In the genomic region with DNA sequence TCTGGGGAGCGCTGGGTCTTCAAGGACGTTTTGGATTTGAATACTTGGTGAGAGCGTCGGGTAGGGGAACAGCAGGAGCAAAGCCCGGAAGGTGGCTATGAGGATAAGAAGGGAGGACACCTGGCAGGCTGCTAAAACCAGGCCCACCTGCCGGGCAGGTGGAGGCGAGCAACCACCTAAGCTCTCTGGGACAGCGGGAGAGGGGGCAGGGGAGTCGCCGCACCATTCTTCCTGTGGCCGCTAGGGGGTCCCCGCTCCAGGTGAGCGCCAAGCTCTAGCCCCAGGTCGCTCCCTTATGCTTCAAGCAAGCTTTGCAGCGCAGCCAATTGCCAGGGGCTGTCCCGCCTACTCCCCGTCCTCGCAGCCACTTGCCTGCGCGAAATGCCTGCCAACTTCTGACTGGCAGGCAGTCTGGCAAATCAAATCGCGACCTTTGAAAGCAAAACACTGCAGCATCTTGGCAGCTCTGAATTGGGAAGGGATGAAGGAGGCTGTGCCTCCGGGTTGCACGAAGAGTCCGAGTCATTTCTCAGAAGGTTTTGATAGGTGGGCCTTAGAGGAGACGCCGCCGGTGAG, we compare ENCODE assay signal across 8 cellular contexts. TPM values are rescaled to one million over a fixed set of nuclear protein-coding genes. Genes with fewer than 3 reads are reported as not detected.
DNase-seq lines count a peak whose midpoint lies in the region; ATAC-seq, FAIRE-seq and TF ChIP-seq lines count a peak whose summit lies in the region.

Gene NIPAL3, plus strand, starts transcription at position 469 of the 576 bp plus-strand sequence. CDS start 3,746 bp downstream, outside the sequence.

- TF ChIP-seq CTCF in progenitor cell of endocrine pancreas (IDR thresholded peaks at IDR 0.05; ENCODE audit: unreplicated experiment): peak; percentile 88

- H3K4me1 Mint-ChIP-seq in progenitor cell of endocrine pancreas (ENCODE audit: low read depth): peaks cover 25% of the 10 kb centered on the region

- no peaks in the 10 kb centered on the region for H3K27me3 Mint-ChIP-seq in progenitor cell of endocrine pancreas

- H3K27ac Mint-ChIP-seq in progenitor cell of endocrine pancreas: peak within 1 kb of the TSS; percentile 92

- FAIRE-seq in GM12892 (lab: Jason Lieb, UNC): peak; percentile 96

- ATAC-seq in HG02870 (IDR thresholded peaks at IDR 0.05; ENCODE audit: unreplicated experiment): peak; percentile 96
- ATAC-seq in left cardiac atrium: peak; percentile 95

- H3K4me3 Mint-ChIP-seq in progenitor cell of endocrine pancreas (ENCODE audit: low read depth): peak within 1 kb of the TSS; percentile 97

- peaks cover 2% of the 10 kb centered on the region for H3K9me3 Mint-ChIP-seq in progenitor cell of endocrine pancreas (ENCODE audit: low read depth)

- peaks cover 5% of the 10 kb centered on the region for H3K36me3 Mint-ChIP-seq in progenitor cell of endocrine pancreas (ENCODE audit: insufficient read depth)

- TF ChIP-seq POLR2A in GM12892 (IDR thresholded peaks at IDR 0.05; ENCODE audit: low read depth, low read length): no peak

- intact Hi-C loops in T-helper 1 cell treated with Interleukin-12 subunit alpha and Interleukin-12 subunit beta and Interleukin-4 antibody, amounts not matched to agents 30 ng/mL and 1 ng/mL, for 36 hours (cut with micrococcal nuclease): loop anchor here (1.0 to 10.0 kb wide), 14 partner anchors 23 to 611 kb away; partner anchors contain the start of genes CLIC4, GALE, PNRC2 and RCAN3
- intact Hi-C loops in left cardiac atrium (cut with DNase I): loop anchor here in 1 of 2 donors (5.0 to 10.0 kb wide), 2 partner anchors 87 to 219 kb away; partner anchors contain the start of gene RCAN3

- DNase-seq in GM12892 (ENCODE audit: insufficient read length) (peak; percentile 88), NCI-H146 (lab: John Stamatoyannopoulos, UW) (peak; percentile 97), amniotic stem cell (lab: John Stamatoyannopoulos, UW) (peak; percentile 94), left cardiac atrium (peak; percentile 98), progenitor cell of endocrine pancreas (ENCODE audit: low spot score, unreplicated experiment) (peak; percentile 96), ureter (ENCODE audit: low spot score) (peak; percentile 98)

RNA-seq across cellular contexts. Expression of gene NIPAL3, which starts in this region (rescaled TPM):
- 8.4 TPM for polyA plus RNA-seq in GM12892 (2012; ENCODE audit: missing spikeins)
- 39.4 and 44.9 TPM in 2 replicates for total RNA-seq in T-helper 1 cell treated with Interleukin-12 subunit alpha and Interleukin-12 subunit beta and Interleukin-4 antibody, amounts not matched to agents 30 ng/mL and 1 ng/mL, for 36 hours
- total RNA-seq in left cardiac atrium (10 to 100 TPM; 20.4 to 26.2 TPM), progenitor cell of endocrine pancreas (13.1 and 13.5 TPM in 2 replicates), ureter (35.5 TPM)

Comparison
In these comparisons a context has a peak if more than half of its experiments do, and no peak if none do; other contexts are left out.
1. Peak in every context shown above with its lines: DNase-seq and ATAC-seq.